10 cellular contexts compared by ENCODE assay signal in the genomic region with DNA sequence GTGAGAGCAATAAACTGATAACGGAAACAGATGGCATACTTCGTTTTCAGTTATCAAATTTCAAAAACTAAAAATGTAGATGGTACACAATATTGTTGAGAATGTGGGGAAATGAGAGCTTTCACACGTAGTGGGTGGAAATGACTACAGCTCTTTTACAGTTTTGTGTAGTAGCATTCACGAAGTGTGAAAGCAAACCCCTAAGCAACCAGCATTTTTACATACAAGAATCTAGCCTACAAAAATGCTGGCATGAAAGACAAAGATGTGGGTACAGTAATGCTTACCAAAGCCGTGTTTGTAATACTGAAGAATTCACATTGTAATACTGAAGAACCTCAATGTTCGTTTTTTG. TPM values are rescaled to one million over a fixed set of nuclear protein-coding genes. Genes with fewer than 3 reads are reported as not detected.
A peak's percentile ranks its signal among the peaks of the same experiment; 100 is the strongest.
DNase-seq lines count a peak whose midpoint lies in the region; ATAC-seq, FAIRE-seq and TF ChIP-seq lines count a peak whose summit lies in the region.
"Had no signal": no experiment of that assay in that cellular context is flagged by ENCODE, and none has a peak within 500 bp of the region (broad histone marks: within the 10 kb centered on the region; RNA-seq: fewer than 3 reads in every experiment).

No MANE protein-coding gene starts in this region.

- H3K4me3 Mint-ChIP-seq in CD4-positive, alpha-beta memory T cell: peak overlapping the region; percentile 81 to 91 (median 87)
- peak overlapping the region; percentile 50; the same call in 1 of the 2 replicates for H3K4me3 Mint-ChIP-seq in WTC11

- H3K4me2 ChIP-seq in mesendoderm (ENCODE audit: low read length): no peak overlapping the region

- CTCF ChIA-PET in CD4-positive, alpha-beta memory T cell (lab: Charles Lee; ENCODE audit: partially characterized antibody): interaction anchor here (1.3 kb wide), 1 partner anchor 9 kb away, joined by 6 read pairs; no protein-coding TSS in a partner anchor
- CTCF ChIA-PET in WTC11 (lab: Charles Lee): interaction anchor here (1.8 kb wide), 1 partner anchor 54 kb away, joined by 6 read pairs; no protein-coding TSS in a partner anchor

- peaks cover 9% of the 10 kb centered on the region for H3K4me1 ChIP-seq in CD4-positive, alpha-beta memory T cell (ENCODE audit: insufficient read depth, low read length)
- H3K4me1 ChIP-seq in esophagus (ENCODE audit: control insufficient read depth in 2 of 2, insufficient read depth in 2 of 2, low read length in 1 of 2) (peaks cover 5 to 8% of the 10 kb centered on the region in 2 donors), mesendoderm (ENCODE audit: control insufficient read depth, low read depth, low read length) (no peaks in the 10 kb centered on the region)

- H3K9me3 Mint-ChIP-seq in CD4-positive, alpha-beta memory T cell: peaks cover 0 to 8% (median 0%) of the 10 kb centered on the region in 8 donors
- H3K9me3 Mint-ChIP-seq in WTC11: peaks cover 60% of the 10 kb centered on the region

- H2BK120ac ChIP-seq in mesendoderm (ENCODE audit: low read depth, low read length): no peak overlapping the region

- intact Hi-C loops in CD4-positive, alpha-beta memory T cell (cut with micrococcal nuclease): no loop called here

- H3K27ac ChIP-seq in CD4-positive, alpha-beta memory T cell (ENCODE audit: low read depth, low read length): no peak overlapping the region
- H3K27ac ChIP-seq in esophagus (ENCODE audit: low read depth in 2 of 2, low read length in 1 of 2): no peak overlapping the region
- H3K27ac ChIP-seq in mesendoderm (ENCODE audit: low read depth, low read length): no peak overlapping the region
- H3K27ac ChIP-seq: SK-N-MC had no signal

- ATAC-seq in WTC11: no peak

- no peak overlapping the region for H3K4ac ChIP-seq in mesendoderm (ENCODE audit: low read depth, low read length)

- no peak overlapping the region for H3K56ac ChIP-seq in mesendoderm (ENCODE audit: low read length)

- H2BK5ac ChIP-seq in mesendoderm (ENCODE audit: low read length): no peak overlapping the region

- no peak overlapping the region for H3K23ac ChIP-seq in mesendoderm (ENCODE audit: low read length)

- no peak overlapping the region for H4K5ac ChIP-seq in mesendoderm (ENCODE audit: low read length)

- H3K9ac ChIP-seq in mesendoderm (ENCODE audit: low read length): no peak overlapping the region

- no peak for DNase-seq in CD4-positive, alpha-beta memory T cell
- DNase-seq in WTC11 (ENCODE audit: low spot score) (no peak), skeletal muscle cell (ENCODE audit: low read depth) (no peak), DMS153 treated with DMSO at 0.1 percent for 48 hours (lab: John Stamatoyannopoulos, UW; ENCODE audit: unreplicated experiment) (no peak), mesendoderm (no peak), COLO668 (lab: John Stamatoyannopoulos, UW; ENCODE audit: unreplicated experiment) (no peak), GM12891 (ENCODE audit: insufficient read length, low spot score) (no peak)
- DNase-seq: NCI-H1694 had no signal

- no peaks in the 10 kb centered on the region for H3K79me1 ChIP-seq in mesendoderm (ENCODE audit: low read length)

- peaks cover 10 to 11% (median 11%) of the 10 kb centered on the region in 4 donors for H3K4me1 Mint-ChIP-seq in CD4-positive, alpha-beta memory T cell
- peaks cover 4% of the 10 kb centered on the region for H3K4me1 Mint-ChIP-seq in WTC11

- POLR2A ChIA-PET in CD4-positive, alpha-beta memory T cell (lab: Charles Lee; ENCODE audit: partially characterized antibody): no interaction called here
- POLR2A ChIA-PET in WTC11 (lab: Charles Lee): no interaction called here

- H3K4me3 ChIP-seq in CD4-positive, alpha-beta memory T cell (ENCODE audit: low read length in 2 of 2): peak overlapping the region in 1 of 2 donors; percentile 52
- H3K4me3 ChIP-seq in esophagus (ENCODE audit: low read depth in 1 of 2, low read length in 2 of 2): peak overlapping the region; percentile 37 to 56
- H3K4me3 ChIP-seq in skeletal muscle cell (ENCODE audit: low read depth, low read length): peak overlapping the region; percentile 52
- no peak overlapping the region for H3K4me3 ChIP-seq in mesendoderm (ENCODE audit: low read length)
- H3K4me3 ChIP-seq: SK-N-MC had no signal

- WGBS in esophagus, 2 donors: 27 to 34% methylated on average over 6 of the region's 6 CpGs
- WGBS in mesendoderm (ENCODE audit: extremely low coverage, insufficient coverage, low lambda C conversion rate): no CpG with 5 or more reads among the region's 6 CpGs

- no peak for TF ChIP-seq CTCF in WTC11 (IDR thresholded peaks at IDR 0.05)

- H2AK5ac ChIP-seq in mesendoderm (ENCODE audit: low read length): no peak overlapping the region

- H3K79me2 ChIP-seq in mesendoderm (ENCODE audit: control insufficient read depth, insufficient read depth, low read length): no peaks in the 10 kb centered on the region

- TF ChIP-seq POLR2A in GM12891 (IDR thresholded peaks at IDR 0.05; ENCODE audit: low read depth, low read length): no peak

- no peak overlapping the region for H3K18ac ChIP-seq in mesendoderm (ENCODE audit: low read length)

- H3K36me3 Mint-ChIP-seq in CD4-positive, alpha-beta memory T cell: no peaks in the 10 kb centered on the region
- H3K36me3 Mint-ChIP-seq in WTC11: no peaks in the 10 kb centered on the region; the same call in 1 of the 2 replicates

- H2BK15ac ChIP-seq in mesendoderm (replicated peaks; ENCODE audit: low read depth): no peak overlapping the region

- no peaks in the 10 kb centered on the region for H3K9me3 ChIP-seq in CD4-positive, alpha-beta memory T cell (ENCODE audit: control insufficient read depth in 1 of 2, low read length in 2 of 2)
- peaks cover 0 to 4% of the 10 kb centered on the region in 2 donors for H3K9me3 ChIP-seq in esophagus (ENCODE audit: control insufficient read depth in 2 of 2, insufficient read depth in 1 of 2, low read depth in 1 of 2, low read length in 1 of 2)

- H3K27me3 Mint-ChIP-seq in CD4-positive, alpha-beta memory T cell: peaks cover 19 to 22% of the 10 kb centered on the region in 2 donors
- peaks cover 57% of the 10 kb centered on the region for H3K27me3 Mint-ChIP-seq in WTC11 (ENCODE audit: low read depth)

- peaks cover 8% of the 10 kb centered on the region for H3K27me3 ChIP-seq in CD4-positive, alpha-beta memory T cell (ENCODE audit: insufficient read depth, low read length)
- H3K27me3 ChIP-seq in esophagus (ENCODE audit: control insufficient read depth in 1 of 2, insufficient read depth in 2 of 2, low read length in 2 of 2) (no peaks in the 10 kb centered on the region), mesendoderm (ENCODE audit: insufficient read depth, low read length, poor library complexity) (no peaks in the 10 kb centered on the region)

- H3K27ac Mint-ChIP-seq in CD4-positive, alpha-beta memory T cell: no peak overlapping the region
- H3K27ac Mint-ChIP-seq in WTC11: no peak overlapping the region

- H4K8ac ChIP-seq in mesendoderm (ENCODE audit: low read depth, low read length): no peak overlapping the region

- no peak for FAIRE-seq in GM12891 (lab: Jason Lieb, UNC)

- H3K36me3 ChIP-seq in CD4-positive, alpha-beta memory T cell (ENCODE audit: insufficient read depth, low read length): no peaks in the 10 kb centered on the region
- H3K36me3 ChIP-seq in esophagus (ENCODE audit: control insufficient read depth in 2 of 2, insufficient read depth in 2 of 2, low read length in 1 of 2) (no peaks in the 10 kb centered on the region), mesendoderm (ENCODE audit: control insufficient read depth, insufficient read depth, low read length) (no peaks in the 10 kb centered on the region)

TF ChIP-seq in WTC11, 78 proteins besides CTCF, POLR2A, EP300 and RAD21 (continues in another document):
- TF ChIP-seq IRF2 (CRISPR knock-in tag; IDR thresholded peaks at IDR 0.05; ENCODE audit: borderline replicate concordance, low read depth): no peak
- no peak for TF ChIP-seq CREB1 (CRISPR knock-in tag; IDR thresholded peaks at IDR 0.05)
- TF ChIP-seq, protein P1, sequence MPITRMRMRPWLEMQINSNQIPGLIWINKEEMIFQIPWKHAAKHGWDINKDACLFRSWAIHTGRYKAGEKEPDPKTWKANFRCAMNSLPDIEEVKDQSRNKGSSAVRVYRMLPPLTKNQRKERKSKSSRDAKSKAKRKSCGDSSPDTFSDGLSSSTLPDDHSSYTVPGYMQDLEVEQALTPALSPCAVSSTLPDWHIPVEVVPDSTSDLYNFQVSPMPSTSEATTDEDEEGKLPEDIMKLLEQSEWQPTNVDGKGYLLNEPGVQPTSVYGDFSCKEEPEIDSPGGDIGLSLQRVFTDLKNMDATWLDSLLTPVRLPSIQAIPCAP (CRISPR knock-in tag; IDR thresholded peaks at IDR 0.05): no peak
- no peak for TF ChIP-seq NFYB (CRISPR knock-in tag; conservative IDR thresholded peaks at IDR 0.05; ENCODE audit: low read depth)

TF ChIP-seq in GM12891, 5 proteins besides CTCF, POLR2A, EP300 and RAD21:
- TF ChIP-seq POLR2AphosphoS5 (IDR thresholded peaks at IDR 0.05; ENCODE audit: low read depth, low read length) (no peak), SPI1 (IDR thresholded peaks at IDR 0.05; ENCODE audit: low read depth, low read length) (no peak), PAX5 (IDR thresholded peaks at IDR 0.05; ENCODE audit: insufficient read depth, low read length, severe bottlenecking) (no peak), TAF1 (IDR thresholded peaks at IDR 0.05; ENCODE audit: low read depth, low read length) (no peak), POU2F2 (IDR thresholded peaks at IDR 0.05; ENCODE audit: low read depth, low read length) (no peak)
TF ChIP-seq in GM12891: peak in this region for 0.

RNA-seq across cellular contexts. Expression of a gene that starts 6.3 kb away (rescaled TPM):
- total RNA-seq in CD4-positive, alpha-beta memory T cell: 10 to 100 TPM; 18.1 to 20.7 TPM
- 1 to 10 TPM; 4.3 to 4.9 TPM for polyA plus RNA-seq in CD4-positive, alpha-beta memory T cell
- 6.2 to 7.1 TPM (median 6.7 TPM) in 3 replicates for total RNA-seq in WTC11 (2021)
- polyA plus RNA-seq in esophagus: 1 to 10 TPM; 1.6 to 3.2 TPM
- 3.2 TPM for polyA plus RNA-seq in mesendoderm (2013, experiment 1 of 2)
- polyA plus RNA-seq in mesendoderm (2013, experiment 2 of 2): 3.0 TPM
- polyA plus RNA-seq in GM12891 (2012; ENCODE audit: low read depth, missing spikeins): 2.1 TPM

RNA-seq across cellular contexts. Expression of a gene that starts 18.6 kb away (rescaled TPM):
- under 1 TPM; 0.49 to 0.97 TPM for total RNA-seq in CD4-positive, alpha-beta memory T cell
- polyA plus RNA-seq in CD4-positive, alpha-beta memory T cell: under 1 TPM; 0.27 to 0.50 TPM
- 0.39 to 0.78 TPM (median 0.46 TPM) in 3 replicates for total RNA-seq in WTC11 (2021)
- polyA plus RNA-seq in esophagus: 10 to 100 TPM in 1 of 2 donors, 1 to 10 TPM in 1; 3.8 to 12.3 TPM
- 0.24 TPM for polyA plus RNA-seq in mesendoderm (2013, experiment 1 of 2)
- polyA plus RNA-seq in mesendoderm (2013, experiment 2 of 2): 0.15 TPM
- polyA plus RNA-seq in GM12891 (2012; ENCODE audit: low read depth, missing spikeins): 0.33 TPM

RNA-seq across cellular contexts. Expression of a gene that starts 40.1 kb away (rescaled TPM):
- total RNA-seq in CD4-positive, alpha-beta memory T cell: 10 to 100 TPM; 33.6 to 33.9 TPM
- polyA plus RNA-seq in CD4-positive, alpha-beta memory T cell: 10 to 100 TPM; 10.5 to 23.7 TPM
- 0.76 to 1.1 TPM (median 0.98 TPM) in 3 replicates for total RNA-seq in WTC11 (2021)
- polyA plus RNA-seq in esophagus: 1 to 10 TPM; 3.9 to 4.6 TPM
- not detected for polyA plus RNA-seq in mesendoderm (2013, experiment 1 of 2)
- polyA plus RNA-seq in mesendoderm (2013, experiment 2 of 2): 0.04 TPM
- 51.3 TPM for polyA plus RNA-seq in GM12891 (2012; ENCODE audit: low read depth, missing spikeins)

Comparison
In these comparisons a context has a peak if more than half of its experiments do, and no peak if none do; other contexts are left out.
1. RNA of a gene that starts 40.1 kb away (total RNA-seq): 33.6 to 33.9 TPM in CD4-positive, alpha-beta memory T cell; 0.76 to 1.1 TPM in WTC11; every median in the first group is over 10 times any median in the second.